In the genomic region with DNA sequence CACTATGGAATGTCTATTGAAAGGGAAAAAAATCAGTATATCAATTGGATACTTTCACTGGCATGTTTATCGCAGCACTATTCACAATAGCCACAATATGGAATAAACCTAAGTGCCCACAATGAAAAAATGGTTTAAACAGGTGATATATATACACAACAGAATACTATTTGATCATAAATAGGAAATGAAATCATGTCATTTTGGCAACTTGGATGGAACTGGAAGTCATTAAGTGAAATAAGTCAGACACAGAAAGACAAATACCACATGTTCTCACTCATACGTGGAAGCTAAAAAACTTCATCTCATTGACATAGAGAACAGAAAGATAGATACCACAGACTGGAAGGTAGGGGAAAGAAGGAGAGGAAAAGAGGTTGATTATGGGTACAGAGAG, we compare ENCODE assay signal across 8 cellular contexts.
"Had no signal": no experiment of that assay in that cellular context is flagged by ENCODE, and none has a peak within 500 bp of the region (broad histone marks: within the 10 kb centered on the region; RNA-seq: fewer than 3 reads in every experiment).

No MANE protein-coding gene starts in this region.

- DNase-seq: GM23248, GOT3, H7, HFFc6 had no signal

- H3K27ac ChIP-seq: GM23248, HL-60 had no signal

- H2AFZ ChIP-seq: GM23248 had no signal

- H3K9me3 ChIP-seq: HAP-1 had no signal

- H3K36me3 ChIP-seq: HAP-1 had no signal

- H3K4me3 ChIP-seq: GM23248, HAP-1 had no signal

- ATAC-seq: HCT116, HepG2 had no signal

- H3K9ac ChIP-seq: GM23248 had no signal

- H3K4me1 ChIP-seq: HAP-1 had no signal
